ENCODE assay signal across 13 cellular contexts in genomic region chr3:34008191-34008590, GRCh38.
DNase-seq lines count a peak whose midpoint lies in the region; ATAC-seq and TF ChIP-seq lines count a peak whose summit lies in the region.
"Had no signal": no experiment of that assay in that cellular context is flagged by ENCODE, and none has a peak within 500 bp of the region (broad histone marks: within the 10 kb centered on the region; RNA-seq: fewer than 3 reads in every experiment).

No MANE protein-coding gene starts in this region.

- TF ChIP-seq CTCF in cardiac fibroblast (IDR thresholded peaks at IDR 0.05; ENCODE audit: low read depth, low read length) = no peak
- no peak for TF ChIP-seq CTCF in osteoblast (IDR thresholded peaks at IDR 0.05; ENCODE audit: extremely low read depth, low read depth, low read length)

- no peaks in the 10 kb centered on the region for H3K36me3 ChIP-seq in osteoblast (ENCODE audit: insufficient read depth, low read length)
- H3K36me3 ChIP-seq: right lobe of liver had no signal

- H3K4me1 Mint-ChIP-seq in activated T-helper 2 cell treated with anti-CD3 and anti-CD28 coated beads, Interferon-gamma antibody, Interleukin-2, Interleukin-4, amounts not matched to agents 10 μg/mL and 5 μg/mL and 100 μg/mL, durations not matched to agents 14 hours and 24 hours and 36 hours (ENCODE audit: low read depth) = no peaks in the 10 kb centered on the region

- peaks cover 6% of the 10 kb centered on the region for H3K27me3 Mint-ChIP-seq in activated T-helper 2 cell treated with anti-CD3 and anti-CD28 coated beads, Interferon-gamma antibody, Interleukin-2, Interleukin-4, amounts not matched to agents 10 μg/mL and 5 μg/mL and 100 μg/mL, durations not matched to agents 14 hours and 24 hours and 36 hours (ENCODE audit: low read depth)

- H3K9me3 Mint-ChIP-seq in activated T-helper 2 cell treated with anti-CD3 and anti-CD28 coated beads, Interferon-gamma antibody, Interleukin-2, Interleukin-4, amounts not matched to agents 10 μg/mL and 5 μg/mL and 100 μg/mL, durations not matched to agents 14 hours and 24 hours and 36 hours = no peaks in the 10 kb centered on the region

- H3K9me3 ChIP-seq in osteoblast (ENCODE audit: low read depth, low read length) = no peaks in the 10 kb centered on the region
- H3K9me3 ChIP-seq: right lobe of liver had no signal

- no peaks in the 10 kb centered on the region for H3K27me3 ChIP-seq in osteoblast (ENCODE audit: insufficient read depth, low read length)
- H3K27me3 ChIP-seq: right lobe of liver had no signal

- H3K27ac ChIP-seq in osteoblast (ENCODE audit: low read depth, low read length) = peak overlapping the region; percentile 52
- H3K27ac ChIP-seq: right lobe of liver had no signal

- DNase-seq in cardiac fibroblast (ENCODE audit: low read depth in 2 of 2) (peak; percentile 18 to 82), osteoblast (ENCODE audit: insufficient read length, low spot score, missing footprints) (no peak), inferior parietal cortex (ENCODE audit: extremely low spot score) (no peak), superior temporal gyrus (ENCODE audit: extremely low spot score) (no peak)
- DNase-seq in activated T-helper 2 cell treated with anti-CD3 and anti-CD28 coated beads, Interferon-gamma antibody, Interleukin-2, Interleukin-4, amounts not matched to agents 10 μg/mL and 5 μg/mL and 100 μg/mL, durations not matched to agents 14 hours and 24 hours and 36 hours (ENCODE audit: low spot score) = no peak
- DNase-seq: activated naive CD4-positive, alpha-beta T cell treated with anti-CD3 and anti-CD28 coated beads, Interleukin-2, amount 50 U/mL, for 16 hours; dorsolateral prefrontal cortex; midbrain; NCI-H1092 treated with DMSO at 0.1 percent for 48 hours; right lobe of liver had no signal

- no peaks in the 10 kb centered on the region for H4K20me1 ChIP-seq in osteoblast (ENCODE audit: insufficient read depth, low read length)

- intact Hi-C loops in activated T-helper 2 cell treated with anti-CD3 and anti-CD28 coated beads, Interferon-gamma antibody, Interleukin-2, Interleukin-4, amounts not matched to agents 10 μg/mL and 5 μg/mL and 100 μg/mL, durations not matched to agents 14 hours and 24 hours and 36 hours (cut with micrococcal nuclease) = no loop called here

- H3K4me3 ChIP-seq in cardiac fibroblast (replicated peaks in 1 of 2; ENCODE audit: low read depth in 2 of 2, low read length in 2 of 2) (no peak overlapping the region), osteoblast (ENCODE audit: insufficient read depth, low read length) (no peak overlapping the region)
- H3K4me3 ChIP-seq: dorsolateral prefrontal cortex, right lobe of liver had no signal

- ATAC-seq in GM19467 (IDR thresholded peaks at IDR 0.05; ENCODE audit: unreplicated experiment) = peak; percentile 45
- peak; percentile 62 for ATAC-seq in HG03378 (IDR thresholded peaks at IDR 0.05; ENCODE audit: unreplicated experiment)
- ATAC-seq in GM21360 (IDR thresholded peaks at IDR 0.05; ENCODE audit: unreplicated experiment) = no peak
- ATAC-seq: right lobe of liver had no signal

- no peak overlapping the region for H3K4me3 Mint-ChIP-seq in activated T-helper 2 cell treated with anti-CD3 and anti-CD28 coated beads, Interferon-gamma antibody, Interleukin-2, Interleukin-4, amounts not matched to agents 10 μg/mL and 5 μg/mL and 100 μg/mL, durations not matched to agents 14 hours and 24 hours and 36 hours (ENCODE audit: low read depth)

- H3K79me2 ChIP-seq in osteoblast (ENCODE audit: insufficient read depth, low read length) = no peaks in the 10 kb centered on the region

- no peaks in the 10 kb centered on the region for H3K36me3 Mint-ChIP-seq in activated T-helper 2 cell treated with anti-CD3 and anti-CD28 coated beads, Interferon-gamma antibody, Interleukin-2, Interleukin-4, amounts not matched to agents 10 μg/mL and 5 μg/mL and 100 μg/mL, durations not matched to agents 14 hours and 24 hours and 36 hours (ENCODE audit: low read depth)

- H3K27ac Mint-ChIP-seq in activated T-helper 2 cell treated with anti-CD3 and anti-CD28 coated beads, Interferon-gamma antibody, Interleukin-2, Interleukin-4, amounts not matched to agents 10 μg/mL and 5 μg/mL and 100 μg/mL, durations not matched to agents 14 hours and 24 hours and 36 hours = no peak overlapping the region

- H3K4me1 ChIP-seq in osteoblast (ENCODE audit: insufficient read depth, low read length) = peaks cover 74% of the 10 kb centered on the region
- H3K4me1 ChIP-seq: right lobe of liver had no signal

- peak overlapping the region; percentile 38 for H3K4me2 ChIP-seq in osteoblast (ENCODE audit: insufficient read depth, low read length)

- H2AFZ ChIP-seq in osteoblast (ENCODE audit: low read length) = no peak overlapping the region

Comparison
In these comparisons a context has a peak if more than half of its experiments do, and no peak if none do; other contexts are left out.
1. DNase-seq: peak in cardiac fibroblast (2 of 2); none in osteoblast (single experiment), inferior parietal cortex (single experiment), superior temporal gyrus (single experiment) and activated T-helper 2 cell treated with anti-CD3 and anti-CD28 coated beads, Interferon-gamma antibody, Interleukin-2, Interleukin-4, amounts not matched to agents 10 μg/mL and 5 μg/mL and 100 μg/mL, durations not matched to agents 14 hours and 24 hours and 36 hours (single experiment).